Comparison of ENCODE assay signal across 1 cellular context in genomic region chr7:100837099-100837836, GRCh38.
A peak's percentile ranks its signal among the peaks of the same experiment; 100 is the strongest.
TF ChIP-seq lines count a peak whose summit lies in the region.

No MANE protein-coding gene starts in this region.

TF ChIP-seq in GM12878, 131 proteins besides CTCF, POLR2A, EP300 and RAD21 (continues in another document):
- TF ChIP-seq JUNB (IDR thresholded peaks at IDR 0.05) (no peak), TBL1XR1 (IDR thresholded peaks at IDR 0.05; ENCODE audit: low read depth, low read length) (no peak), DPF2 (IDR thresholded peaks at IDR 0.05) (no peak), IKZF2 (IDR thresholded peaks at IDR 0.05) (peak; percentile 48 to 62; a peak in 2 of 4 replicates), USF1 (IDR thresholded peaks at IDR 0.05; ENCODE audit: borderline replicate concordance, extremely low read length, insufficient read depth, low read depth, low read length) (peak; percentile 95), PRDM15 (CRISPR knock-in tag; IDR thresholded peaks at IDR 0.05) (no peak), ATF3 (IDR thresholded peaks at IDR 0.05; ENCODE audit: borderline replicate concordance, extremely low read depth, low read depth, low read length) (peak; percentile 53; the same call in 1 of the 2 replicates), PKNOX1 (IDR thresholded peaks at IDR 0.05) (peak; percentile 27; the same call in 1 of the 2 replicates), SRF (IDR thresholded peaks at IDR 0.05; ENCODE audit: low read depth in 2 of 2, low read length in 2 of 2) (no peak), PML (IDR thresholded peaks at IDR 0.05; ENCODE audit: low read length) (no peak), MTA3 (IDR thresholded peaks at IDR 0.05; ENCODE audit: borderline replicate concordance, low read length) (no peak), SMAD1 (IDR thresholded peaks at IDR 0.05; ENCODE audit: low read depth, partially characterized antibody) (no peak), HDAC6 (IDR thresholded peaks at IDR 0.05; ENCODE audit: unreplicated experiment) (no peak), TCF7 (IDR thresholded peaks at IDR 0.05; ENCODE audit: borderline replicate concordance) (no peak), SIX5 (IDR thresholded peaks at IDR 0.05; ENCODE audit: low read depth, low read length, severe bottlenecking) (peak; percentile 69), CBX3 (IDR thresholded peaks at IDR 0.05; ENCODE audit: borderline replicate concordance, low read depth) (no peak), RB1 (IDR thresholded peaks at IDR 0.05; ENCODE audit: borderline replicate concordance) (no peak), FOXK2 (IDR thresholded peaks at IDR 0.05) (no peak), MAX (IDR thresholded peaks at IDR 0.05; ENCODE audit: low read depth, low read length) (peak; percentile 78; the same call in 1 of the 2 replicates), CBFB (IDR thresholded peaks at IDR 0.05; ENCODE audit: low read depth) (peak; percentile 78; the same call in 1 of the 2 replicates), ZNF592 (IDR thresholded peaks at IDR 0.05) (no peak), IRF5 (IDR thresholded peaks at IDR 0.05; ENCODE audit: borderline replicate concordance) (no peak), HCFC1 (IDR thresholded peaks at IDR 0.05; ENCODE audit: low read length) (peak; percentile 71), ETV6 (conservative IDR thresholded peaks at IDR 0.05 in 1 of 2, IDR thresholded peaks at IDR 0.05 in 1 of 2; ENCODE audit: borderline replicate concordance in 1 of 2, low read depth in 1 of 2) (no peak), CREB1 (IDR thresholded peaks at IDR 0.05; ENCODE audit: low read depth) (peak; percentile 54; the same call in 1 of the 2 replicates), NR2C1 (IDR thresholded peaks at IDR 0.05) (no peak), ZNF24 (IDR thresholded peaks at IDR 0.05) (no peak), CHD2 (IDR thresholded peaks at IDR 0.05; ENCODE audit: borderline replicate concordance, low read depth, low read length) (no peak), RUNX3 (IDR thresholded peaks at IDR 0.05; ENCODE audit: low read length) (peak; percentile 96), POLR2AphosphoS2 (IDR thresholded peaks at IDR 0.05; ENCODE audit: low read depth, low read length) (no peak), TARDBP (IDR thresholded peaks at IDR 0.05; ENCODE audit: borderline replicate concordance) (peak; percentile 71), TCF12 (IDR thresholded peaks at IDR 0.05; ENCODE audit: low read depth, low read length) (no peak), ZNF622 (IDR thresholded peaks at IDR 0.05) (no peak), USF2 (IDR thresholded peaks at IDR 0.05; ENCODE audit: borderline replicate concordance, low read depth, low read length) (peak; percentile 71), RBBP5 (conservative IDR thresholded peaks at IDR 0.05) (no peak), MYB (IDR thresholded peaks at IDR 0.05; ENCODE audit: borderline replicate concordance, low read depth, low read length) (no peak), RAD51 (IDR thresholded peaks at IDR 0.05) (peak; percentile 90), KDM1A (IDR thresholded peaks at IDR 0.05; ENCODE audit: borderline replicate concordance) (no peak), ZBTB4 (CRISPR knock-in tag; IDR thresholded peaks at IDR 0.05) (no peak), MEF2A (IDR thresholded peaks at IDR 0.05; ENCODE audit: insufficient read depth, low read depth, low read length) (no peak), ELK1 (IDR thresholded peaks at IDR 0.05; ENCODE audit: low read depth, low read length) (no peak), MXI1 (IDR thresholded peaks at IDR 0.05; ENCODE audit: low read depth, low read length) (no peak), SMC3 (IDR thresholded peaks at IDR 0.05; ENCODE audit: borderline replicate concordance, low read length) (no peak), HSF1 (IDR thresholded peaks at IDR 0.05; ENCODE audit: low read depth, low read length) (no peak), PAX5 (IDR thresholded peaks at IDR 0.05; ENCODE audit: borderline replicate concordance, low read depth, low read length) (no peak)
